1 cellular context compared by ENCODE assay signal in the genomic region with DNA sequence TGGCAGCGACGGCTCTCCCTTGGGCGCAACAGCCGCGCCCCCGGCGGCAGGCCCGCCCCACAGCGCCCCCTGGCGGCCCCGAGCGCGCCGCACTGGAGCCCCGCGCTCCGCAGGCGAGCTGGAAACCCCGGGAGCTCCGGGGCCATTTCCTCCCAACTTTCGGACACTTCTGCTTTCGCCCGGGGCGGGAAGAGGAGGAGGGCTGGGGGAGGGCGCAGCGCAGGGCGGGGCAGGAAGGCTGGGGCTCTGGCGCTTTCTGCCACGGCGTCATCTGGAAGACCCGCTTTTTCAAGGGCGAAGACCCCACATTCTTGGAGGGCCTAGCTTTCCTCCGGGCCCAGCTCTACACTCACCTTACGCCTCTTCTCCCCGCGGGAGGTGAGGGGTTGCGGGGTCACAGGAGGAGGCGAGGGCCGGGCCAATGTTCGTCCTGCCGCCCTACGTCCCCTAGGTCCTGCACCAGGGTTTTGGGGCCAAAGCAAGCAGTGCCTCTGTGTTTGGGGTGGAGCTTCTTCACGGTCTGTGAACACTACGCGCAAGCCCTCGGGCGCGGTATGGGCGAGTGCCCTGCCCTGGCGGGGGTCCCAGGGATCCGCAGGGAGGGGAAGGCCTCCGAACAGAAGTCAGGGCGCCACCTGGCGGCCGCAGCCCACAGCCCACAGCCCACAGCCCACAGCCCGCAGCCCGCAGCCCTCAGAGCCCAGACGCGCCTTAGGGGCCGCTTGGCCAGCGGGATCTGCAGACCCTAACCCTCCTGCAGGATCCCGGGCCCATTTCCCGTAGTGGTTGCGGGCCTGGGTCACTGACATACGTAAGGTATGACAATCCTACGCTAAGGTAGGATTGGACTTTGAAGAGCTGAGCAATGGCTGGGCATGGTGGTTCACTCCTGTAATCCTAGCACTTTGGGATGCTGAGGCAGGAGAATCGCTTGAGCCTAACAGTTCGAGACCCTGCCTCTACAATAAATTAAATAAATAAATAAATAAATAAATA.
TF ChIP-seq lines count a peak whose summit lies in the region.

No MANE protein-coding gene starts in this region.

TF ChIP-seq in HepG2, 621 proteins besides CTCF, POLR2A, EP300 and RAD21 (continued from another document):
- TF ChIP-seq, protein P1, sequence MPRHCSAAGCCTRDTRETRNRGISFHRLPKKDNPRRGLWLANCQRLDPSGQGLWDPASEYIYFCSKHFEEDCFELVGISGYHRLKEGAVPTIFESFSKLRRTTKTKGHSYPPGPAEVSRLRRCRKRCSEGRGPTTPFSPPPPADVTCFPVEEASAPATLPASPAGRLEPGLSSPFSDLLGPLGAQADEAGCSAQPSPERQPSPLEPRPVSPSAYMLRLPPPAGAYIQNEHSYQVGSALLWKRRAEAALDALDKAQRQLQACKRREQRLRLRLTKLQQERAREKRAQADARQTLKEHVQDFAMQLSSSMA (CRISPR knock-in tag; IDR thresholded peaks at IDR 0.05) = no peak
- TF ChIP-seq CBFB (CRISPR knock-in tag; IDR thresholded peaks at IDR 0.05) (no peak), PCBP2 (optimal IDR thresholded peaks at IDR 0.05; ENCODE audit: low read depth, low read length, poor library complexity, severe bottlenecking) (no peak)
